ENCODE assay signal across 13 cellular contexts in the genomic region with DNA sequence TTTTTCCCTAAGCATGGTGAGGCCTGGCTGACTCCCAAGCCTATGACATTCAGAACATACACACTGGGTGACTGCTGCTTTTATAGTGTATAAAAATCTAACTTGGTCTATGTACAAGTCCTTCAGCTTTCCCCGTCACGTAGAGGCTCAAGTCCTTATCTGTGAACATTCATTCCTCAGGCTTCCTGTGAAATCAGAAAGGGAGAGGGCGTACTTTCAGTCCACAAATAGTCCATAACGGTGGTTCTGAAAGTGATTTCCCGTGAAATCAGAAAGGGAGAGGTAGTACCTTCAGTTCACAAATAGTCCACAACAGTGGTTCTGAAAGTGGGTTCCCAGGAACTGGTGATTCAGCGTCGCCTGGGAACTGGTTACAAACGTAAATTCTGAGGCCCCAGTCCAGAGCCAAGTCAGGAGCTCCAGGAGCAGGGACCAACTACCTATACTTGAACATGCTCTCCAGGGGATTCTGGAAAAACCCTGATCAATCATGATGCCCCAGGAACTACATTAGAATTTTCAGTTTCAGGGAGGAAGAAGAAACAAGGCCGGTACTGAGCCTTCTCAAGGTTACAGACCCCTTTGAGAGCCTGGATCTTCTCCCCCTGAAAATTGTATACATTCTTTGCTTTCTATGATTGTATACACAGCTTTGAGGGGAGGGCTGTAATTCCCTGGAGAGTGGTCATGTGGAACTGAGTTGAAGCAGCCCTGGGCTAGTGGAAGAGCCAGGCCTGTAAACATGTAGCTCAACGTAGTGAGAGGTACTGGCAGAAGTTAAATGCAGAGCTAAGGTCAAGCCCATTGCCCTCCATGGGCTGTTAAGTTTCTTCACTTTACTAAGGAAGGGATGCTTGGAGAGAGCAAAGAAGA. TPM values are rescaled to one million over a fixed set of nuclear protein-coding genes. Genes with fewer than 3 reads are reported as not detected.
DNase-seq lines count a peak whose midpoint lies in the region; ATAC-seq and TF ChIP-seq lines count a peak whose summit lies in the region.
"Had no signal": no experiment of that assay in that cellular context is flagged by ENCODE, and none has a peak within 500 bp of the region (broad histone marks: within the 10 kb centered on the region; RNA-seq: fewer than 3 reads in every experiment).

No MANE protein-coding gene starts in this region.

- no peak overlapping the region for H2AFZ ChIP-seq in smooth muscle cell (ENCODE audit: low read depth)

- peaks cover 58% of the 10 kb centered on the region for H3K4me1 Mint-ChIP-seq in brain

- H3K9ac ChIP-seq in smooth muscle cell (ENCODE audit: low read depth), result no peak overlapping the region

- H3K36me3 ChIP-seq in smooth muscle cell (ENCODE audit: low read depth), result no peaks in the 10 kb centered on the region
- H3K36me3 ChIP-seq: transverse colon had no signal

- H3K79me2 ChIP-seq in smooth muscle cell (ENCODE audit: low read depth), result no peaks in the 10 kb centered on the region

- no peaks in the 10 kb centered on the region for H3K27me3 Mint-ChIP-seq in brain

- no peaks in the 10 kb centered on the region for H3K9me3 Mint-ChIP-seq in brain

- peak overlapping the region in 3 of 5 experiments; percentile 24 to 81 (median 78) for H3K27ac Mint-ChIP-seq in brain

- H4K20me1 ChIP-seq in smooth muscle cell (ENCODE audit: low read depth), result no peaks in the 10 kb centered on the region

- H3K4me3 Mint-ChIP-seq in brain, result no peak overlapping the region

- WGBS in smooth muscle cell (ENCODE audit: low lambda C conversion rate), result 70% methylated on average over 10 of the region's 10 CpGs

- no peaks in the 10 kb centered on the region for H3K36me3 Mint-ChIP-seq in brain

- H3K4me3 ChIP-seq in smooth muscle cell, result no peak overlapping the region
- H3K4me3 ChIP-seq: transverse colon had no signal

- no peaks in the 10 kb centered on the region for H3K9me3 ChIP-seq in smooth muscle cell (replicated peaks; ENCODE audit: low read depth)
- H3K9me3 ChIP-seq: transverse colon had no signal

- H3K27me3 ChIP-seq in smooth muscle cell (ENCODE audit: low read depth), result no peaks in the 10 kb centered on the region
- H3K27me3 ChIP-seq: transverse colon had no signal

- no peak for ATAC-seq in HG02588 (IDR thresholded peaks at IDR 0.05; ENCODE audit: unreplicated experiment)
- ATAC-seq: HCT116 had no signal

- H3K4me1 ChIP-seq in smooth muscle cell (ENCODE audit: low read depth), result peaks cover 9% of the 10 kb centered on the region

- no peak overlapping the region for H3K4me2 ChIP-seq in smooth muscle cell

- DNase-seq in NCI-H345 (lab: John Stamatoyannopoulos, UW) (peak; percentile 7), NCI-H345 treated with DMSO at 0.1 percent for 48 hours (lab: John Stamatoyannopoulos, UW; ENCODE audit: unreplicated experiment) (no peak), left kidney (ENCODE audit: low read depth, low spot score) (peak; percentile 67), smooth muscle cell (lab: John Stamatoyannopoulos, UW; ENCODE audit: unreplicated experiment) (no peak), NCI-H187 (lab: John Stamatoyannopoulos, UW) (no peak)
- DNase-seq in activated CD4-positive, CD25-positive, alpha-beta regulatory T cell treated with anti-CD3 and anti-CD28 coated beads, Interleukin-2, amount 50 U/mL, for 72 hours, result no peak
- DNase-seq: midbrain, RPMI8226, transverse colon had no signal

- no peaks in the 10 kb centered on the region for H3F3A ChIP-seq in smooth muscle cell (ENCODE audit: low read depth)

- no peak for TF ChIP-seq CTCF in brain (conservative IDR thresholded peaks at IDR 0.05)
- TF ChIP-seq CTCF in smooth muscle cell (IDR thresholded peaks at IDR 0.05; ENCODE audit: borderline replicate concordance, insufficient read depth, poor library complexity, severe bottlenecking), result no peak

- H3K27ac ChIP-seq in smooth muscle cell (ENCODE audit: low read depth), result peak overlapping the region; percentile 17
- H3K27ac ChIP-seq: 22Rv1 had no signal

RNA-seq across cellular contexts. Expression of gene DOCK9, which starts 17.3 kb away (rescaled TPM):
- polyA plus RNA-seq in brain (ENCODE audit: insufficient read depth, low read depth, low replicate concordance) (31.3 TPM), smooth muscle cell (5.7 and 19.5 TPM in 2 replicates)
- total RNA-seq in smooth muscle cell, result 25.1 and 42.0 TPM in 2 replicates

Comparison
In these comparisons a context has a peak if more than half of its experiments do, and no peak if none do; other contexts are left out.
1. DNase-seq: peak in NCI-H345 (single experiment) and left kidney (single experiment); none in NCI-H345 treated with DMSO at 0.1 percent for 48 hours (single experiment), smooth muscle cell (single experiment), activated CD4-positive, CD25-positive, alpha-beta regulatory T cell treated with anti-CD3 and anti-CD28 coated beads, Interleukin-2, amount 50 U/mL, for 72 hours (single experiment) and NCI-H187 (0 of 2).